ENCODE assay signal across 1 cellular context in genomic region chr9:8660383-8660782, GRCh38.
TF ChIP-seq lines count a peak whose summit lies in the region.

No MANE protein-coding gene starts in this region.

TF ChIP-seq in HEK293, 187 proteins besides CTCF, POLR2A, EP300 and RAD21 (continued from another document):
- TF ChIP-seq ZBTB17 (tag by site-specific recombination; IDR thresholded peaks at IDR 0.05) = 0 out of 2 replicates have a peak, but pooled peaks have one; percentile 15
- TF ChIP-seq ZNF274 (IDR thresholded peaks at IDR 0.05; ENCODE audit: low read length) = no peak
- TF ChIP-seq ZNF274 (tag by site-specific recombination; IDR thresholded peaks at IDR 0.05; ENCODE audit: borderline replicate concordance) = no peak
- TF ChIP-seq ZNF548 (tag by site-specific recombination; IDR thresholded peaks at IDR 0.05) = no peak
- TF ChIP-seq, protein P1, sequence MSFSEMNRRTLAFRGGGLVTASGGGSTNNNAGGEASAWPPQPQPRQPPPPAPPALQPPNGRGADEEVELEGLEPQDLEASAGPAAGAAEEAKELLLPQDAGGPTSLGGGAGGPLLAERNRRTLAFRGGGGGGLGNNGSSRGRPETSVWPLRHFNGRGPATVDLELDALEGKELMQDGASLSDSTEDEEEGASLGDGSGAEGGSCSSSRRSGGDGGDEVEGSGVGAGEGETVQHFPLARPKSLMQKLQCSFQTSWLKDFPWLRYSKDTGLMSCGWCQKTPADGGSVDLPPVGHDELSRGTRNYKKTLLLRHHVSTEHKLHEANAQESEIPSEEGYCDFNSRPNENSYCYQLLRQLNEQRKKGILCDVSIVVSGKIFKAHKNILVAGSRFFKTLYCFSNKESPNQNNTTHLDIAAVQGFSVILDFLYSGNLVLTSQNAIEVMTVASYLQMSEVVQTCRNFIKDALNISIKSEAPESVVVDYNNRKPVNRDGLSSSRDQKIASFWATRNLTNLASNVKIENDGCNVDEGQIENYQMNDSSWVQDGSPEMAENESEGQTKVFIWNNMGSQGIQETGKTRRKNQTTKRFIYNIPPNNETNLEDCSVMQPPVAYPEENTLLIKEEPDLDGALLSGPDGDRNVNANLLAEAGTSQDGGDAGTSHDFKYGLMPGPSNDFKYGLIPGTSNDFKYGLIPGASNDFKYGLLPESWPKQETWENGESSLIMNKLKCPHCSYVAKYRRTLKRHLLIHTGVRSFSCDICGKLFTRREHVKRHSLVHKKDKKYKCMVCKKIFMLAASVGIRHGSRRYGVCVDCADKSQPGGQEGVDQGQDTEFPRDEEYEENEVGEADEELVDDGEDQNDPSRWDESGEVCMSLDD (tag by site-specific recombination; IDR thresholded peaks at IDR 0.05) = no peak
- TF ChIP-seq TCF7L2 (IDR thresholded peaks at IDR 0.05; ENCODE audit: borderline replicate concordance, low read depth, low read length) = no peak
- no peak for TF ChIP-seq ZSCAN18 (tag by site-specific recombination; IDR thresholded peaks at IDR 0.05)
- TF ChIP-seq ZEB2 (tag by site-specific recombination; IDR thresholded peaks at IDR 0.05) = 0 out of 2 replicates have a peak, but pooled peaks have one; percentile 16
- peak; percentile 46; the same call in 1 of the 2 replicates for TF ChIP-seq GLIS1 (tag by site-specific recombination; IDR thresholded peaks at IDR 0.05)
- TF ChIP-seq FEZF1 (tag by site-specific recombination; IDR thresholded peaks at IDR 0.05) = peak; percentile 46; the same call in 1 of the 2 replicates
- no peak for TF ChIP-seq ZNF302 (tag by site-specific recombination; IDR thresholded peaks at IDR 0.05; ENCODE audit: low read depth)
- 0 out of 2 replicates have a peak, but pooled peaks have one; percentile 24 for TF ChIP-seq ZNF366 (tag by site-specific recombination; conservative IDR thresholded peaks at IDR 0.05)
- TF ChIP-seq ZNF776 (tag by site-specific recombination; IDR thresholded peaks at IDR 0.05; ENCODE audit: borderline replicate concordance) = no peak
- TF ChIP-seq HOXC10 (CRISPR knock-in tag; IDR thresholded peaks at IDR 0.05) = no peak
- no peak for TF ChIP-seq ZNF292 (tag by site-specific recombination; IDR thresholded peaks at IDR 0.05; ENCODE audit: borderline replicate concordance, low read depth)
- no peak for TF ChIP-seq ZNF184 (tag by site-specific recombination; IDR thresholded peaks at IDR 0.05)
- peak; percentile 79 for TF ChIP-seq OSR2 (tag by site-specific recombination; IDR thresholded peaks at IDR 0.05)
- TF ChIP-seq, protein P2, sequence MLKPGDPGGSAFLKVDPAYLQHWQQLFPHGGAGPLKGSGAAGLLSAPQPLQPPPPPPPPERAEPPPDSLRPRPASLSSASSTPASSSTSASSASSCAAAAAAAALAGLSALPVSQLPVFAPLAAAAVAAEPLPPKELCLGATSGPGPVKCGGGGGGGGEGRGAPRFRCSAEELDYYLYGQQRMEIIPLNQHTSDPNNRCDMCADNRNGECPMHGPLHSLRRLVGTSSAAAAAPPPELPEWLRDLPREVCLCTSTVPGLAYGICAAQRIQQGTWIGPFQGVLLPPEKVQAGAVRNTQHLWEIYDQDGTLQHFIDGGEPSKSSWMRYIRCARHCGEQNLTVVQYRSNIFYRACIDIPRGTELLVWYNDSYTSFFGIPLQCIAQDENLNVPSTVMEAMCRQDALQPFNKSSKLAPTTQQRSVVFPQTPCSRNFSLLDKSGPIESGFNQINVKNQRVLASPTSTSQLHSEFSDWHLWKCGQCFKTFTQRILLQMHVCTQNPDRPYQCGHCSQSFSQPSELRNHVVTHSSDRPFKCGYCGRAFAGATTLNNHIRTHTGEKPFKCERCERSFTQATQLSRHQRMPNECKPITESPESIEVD (tag by site-specific recombination; IDR thresholded peaks at IDR 0.05) = peak; percentile 79
- TF ChIP-seq KLF9 (tag by site-specific recombination; IDR thresholded peaks at IDR 0.05; ENCODE audit: low read depth) = no peak
- no peak for TF ChIP-seq ZNF416 (tag by site-specific recombination; IDR thresholded peaks at IDR 0.05)
- TF ChIP-seq ZNF426 (tag by site-specific recombination; IDR thresholded peaks at IDR 0.05) = no peak
- TF ChIP-seq ZNF555 (tag by site-specific recombination; conservative IDR thresholded peaks at IDR 0.05) = no peak
- TF ChIP-seq ZNF449 (tag by site-specific recombination; IDR thresholded peaks at IDR 0.05) = no peak
- TF ChIP-seq ZNF600 (tag by site-specific recombination; IDR thresholded peaks at IDR 0.05) = 0 out of 2 replicates have a peak, but pooled peaks have one; percentile 15
- TF ChIP-seq ZNF211 (tag by site-specific recombination; IDR thresholded peaks at IDR 0.05; ENCODE audit: low read depth) = no peak
- no peak for TF ChIP-seq ZNF76 (tag by site-specific recombination; IDR thresholded peaks at IDR 0.05; ENCODE audit: borderline replicate concordance, low read depth)
- TF ChIP-seq ZBTB6 (tag by site-specific recombination; IDR thresholded peaks at IDR 0.05) = no peak
- no peak for TF ChIP-seq SCRT2 (tag by site-specific recombination; IDR thresholded peaks at IDR 0.05)
- TF ChIP-seq ZNF677 (tag by site-specific recombination; IDR thresholded peaks at IDR 0.05) = no peak
- TF ChIP-seq GLI2 (tag by site-specific recombination; IDR thresholded peaks at IDR 0.05; ENCODE audit: borderline replicate concordance, low read depth) = no peak
- TF ChIP-seq, protein P3, sequence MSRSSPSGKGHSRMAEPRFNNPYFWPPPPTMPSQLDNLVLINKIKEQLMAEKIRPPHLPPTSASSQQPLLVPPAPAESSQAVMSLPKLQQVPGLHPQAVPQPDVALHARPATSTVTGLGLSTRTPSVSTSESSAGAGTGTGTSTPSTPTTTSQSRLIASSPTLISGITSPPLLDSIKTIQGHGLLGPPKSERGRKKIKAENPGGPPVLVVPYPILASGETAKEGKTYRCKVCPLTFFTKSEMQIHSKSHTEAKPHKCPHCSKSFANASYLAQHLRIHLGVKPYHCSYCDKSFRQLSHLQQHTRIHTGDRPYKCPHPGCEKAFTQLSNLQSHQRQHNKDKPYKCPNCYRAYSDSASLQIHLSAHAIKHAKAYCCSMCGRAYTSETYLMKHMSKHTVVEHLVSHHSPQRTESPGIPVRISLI (tag by site-specific recombination; IDR thresholded peaks at IDR 0.05) = no peak
- no peak for TF ChIP-seq OVOL3 (tag by site-specific recombination; IDR thresholded peaks at IDR 0.05)
- TF ChIP-seq, protein P4, sequence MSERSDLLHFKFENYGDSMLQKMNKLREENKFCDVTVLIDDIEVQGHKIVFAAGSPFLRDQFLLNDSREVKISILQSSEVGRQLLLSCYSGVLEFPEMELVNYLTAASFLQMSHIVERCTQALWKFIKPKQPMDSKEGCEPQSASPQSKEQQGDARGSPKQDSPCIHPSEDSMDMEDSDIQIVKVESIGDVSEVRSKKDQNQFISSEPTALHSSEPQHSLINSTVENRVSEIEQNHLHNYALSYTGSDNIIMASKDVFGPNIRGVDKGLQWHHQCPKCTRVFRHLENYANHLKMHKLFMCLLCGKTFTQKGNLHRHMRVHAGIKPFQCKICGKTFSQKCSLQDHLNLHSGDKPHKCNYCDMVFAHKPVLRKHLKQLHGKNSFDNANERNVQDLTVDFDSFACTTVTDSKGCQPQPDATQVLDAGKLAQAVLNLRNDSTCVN (tag by site-specific recombination; optimal IDR thresholded peaks at IDR 0.05) = no peak
- TF ChIP-seq IKZF3 (tag by site-specific recombination; IDR thresholded peaks at IDR 0.05) = 0 out of 2 replicates have a peak, but pooled peaks have one; percentile 48
- TF ChIP-seq ZBTB1 (tag by site-specific recombination; IDR thresholded peaks at IDR 0.05) = no peak
- TF ChIP-seq ZXDB (tag by site-specific recombination; IDR thresholded peaks at IDR 0.05) = peak; percentile 43; the same call in 1 of the 2 replicates
- 0 out of 2 replicates have a peak, but pooled peaks have one; percentile 63 for TF ChIP-seq ZNF843 (tag by site-specific recombination; IDR thresholded peaks at IDR 0.05)
- TF ChIP-seq ZNF324 (tag by site-specific recombination; IDR thresholded peaks at IDR 0.05) = no peak
- no peak for TF ChIP-seq ZNF473 (tag by site-specific recombination; IDR thresholded peaks at IDR 0.05)
- no peak for TF ChIP-seq PRDM4 (tag by site-specific recombination; IDR thresholded peaks at IDR 0.05)
- TF ChIP-seq ZNF561 (tag by site-specific recombination; IDR thresholded peaks at IDR 0.05; ENCODE audit: borderline replicate concordance) = peak; percentile 54; the same call in 1 of the 2 replicates
- 0 out of 2 replicates have a peak, but pooled peaks have one; percentile 39 for TF ChIP-seq HOXD13 (CRISPR knock-in tag; IDR thresholded peaks at IDR 0.05; ENCODE audit: borderline replicate concordance)
- TF ChIP-seq GLIS2 (tag by site-specific recombination; IDR thresholded peaks at IDR 0.05) = no peak
- no peak for TF ChIP-seq ZNF610 (tag by site-specific recombination; IDR thresholded peaks at IDR 0.05; ENCODE audit: borderline replicate concordance)
- TF ChIP-seq PRDM1 (tag by site-specific recombination; IDR thresholded peaks at IDR 0.05) = no peak
- TF ChIP-seq WT1 (tag by site-specific recombination; IDR thresholded peaks at IDR 0.05) = peak; percentile 66
- TF ChIP-seq RBAK (tag by site-specific recombination; IDR thresholded peaks at IDR 0.05) = no peak
- no peak for TF ChIP-seq SALL2 (tag by site-specific recombination; IDR thresholded peaks at IDR 0.05; ENCODE audit: borderline replicate concordance)
- no peak for TF ChIP-seq ZNF639 (tag by site-specific recombination; IDR thresholded peaks at IDR 0.05)
